Comparison of ENCODE assay signal across 8 cellular contexts in genomic region chr18:23992119-23992940, GRCh38. TPM values are rescaled to one million over a fixed set of nuclear protein-coding genes. Genes with fewer than 3 reads are reported as not detected.
DNase-seq lines count a peak whose midpoint lies in the region; ATAC-seq and TF ChIP-seq lines count a peak whose summit lies in the region.

No MANE protein-coding gene starts in this region.

- H3K9me3 Mint-ChIP-seq in activated T-cell treated with anti-CD3 and anti-CD28 coated beads, Interleukin-2, amount 50 U/mL, for 4 hours: peaks cover 2% of the 10 kb centered on the region

- H3K9me3 ChIP-seq in left ventricle myocardium inferior (replicated peaks): no peaks in the 10 kb centered on the region

- H3K27ac ChIP-seq in left ventricle myocardium inferior (replicated peaks): peak overlapping the region; percentile 70

- peaks cover 1% of the 10 kb centered on the region for H3K36me3 Mint-ChIP-seq in activated T-cell treated with anti-CD3 and anti-CD28 coated beads, Interleukin-2, amount 50 U/mL, for 4 hours (ENCODE audit: insufficient read depth)

- peak; percentile 41 for ATAC-seq in HG02885 (IDR thresholded peaks at IDR 0.05; ENCODE audit: poor library complexity, unreplicated experiment)
- peak; percentile 97 for ATAC-seq in activated T-cell treated with anti-CD3 and anti-CD28 coated beads, Interleukin-2, amount 50 U/mL, for 4 hours
- ATAC-seq in HG03095 (IDR thresholded peaks at IDR 0.05; ENCODE audit: unreplicated experiment): no peak
- ATAC-seq in HG03097 (IDR thresholded peaks at IDR 0.05; ENCODE audit: low FRiP score, unreplicated experiment): no peak

- TF ChIP-seq CTCF in AG10803 (conservative IDR thresholded peaks at IDR 0.05; ENCODE audit: low read length) (no peak), left ventricle myocardium inferior (IDR thresholded peaks at IDR 0.05; ENCODE audit: borderline replicate concordance) (no peak)

- peaks cover 18% of the 10 kb centered on the region for H3K4me1 ChIP-seq in left ventricle myocardium inferior

- H3K27me3 Mint-ChIP-seq in activated T-cell treated with anti-CD3 and anti-CD28 coated beads, Interleukin-2, amount 50 U/mL, for 4 hours (ENCODE audit: low read depth): no peaks in the 10 kb centered on the region

- H3K4me1 Mint-ChIP-seq in activated T-cell treated with anti-CD3 and anti-CD28 coated beads, Interleukin-2, amount 50 U/mL, for 4 hours (ENCODE audit: low read depth): peaks cover 69% of the 10 kb centered on the region

- peak overlapping the region; percentile 65 for H3K4me3 Mint-ChIP-seq in activated T-cell treated with anti-CD3 and anti-CD28 coated beads, Interleukin-2, amount 50 U/mL, for 4 hours

- H3K4me3 ChIP-seq in AG10803 (ENCODE audit: low read length) (no peak overlapping the region), left ventricle myocardium inferior (no peak overlapping the region)

- intact Hi-C loops in left ventricle myocardium inferior (cut with micrococcal nuclease): no loop called here

- H3K27me3 ChIP-seq in left ventricle myocardium inferior (ENCODE audit: low read depth): no peaks in the 10 kb centered on the region

- DNase-seq in AG10803 (ENCODE audit: low read depth): peak; percentile 72
- DNase-seq in activated T-cell treated with anti-CD3 and anti-CD28 coated beads, Interleukin-2, amount 50 U/mL, for 4 hours: peak; percentile 43
- peak; percentile 51 for DNase-seq in left ventricle myocardium inferior
- no peak for DNase-seq in occipital lobe (lab: John Stamatoyannopoulos, UW)
- no peak for DNase-seq in GDM1 (lab: John Stamatoyannopoulos, UW)

- no peaks in the 10 kb centered on the region for H3K36me3 ChIP-seq in left ventricle myocardium inferior

RNA-seq across cellular contexts. Expression of gene TTC39C, which starts 22.2 kb away (rescaled TPM):
- total RNA-seq in activated T-cell treated with anti-CD3 and anti-CD28 coated beads, Interleukin-2, amount 50 U/mL, for 4 hours: 10 to 100 TPM; 23.6 to 37.3 (median 31.5) TPM
- total RNA-seq in left ventricle myocardium inferior (4.6 TPM), occipital lobe (41.5 TPM)

Comparison
In these comparisons a context has a peak if more than half of its experiments do, and no peak if none do; other contexts are left out.
1. DNase-seq: peak in AG10803 (single experiment), activated T-cell treated with anti-CD3 and anti-CD28 coated beads, Interleukin-2, amount 50 U/mL, for 4 hours (single experiment) and left ventricle myocardium inferior (single experiment); none in occipital lobe (single experiment) and GDM1 (single experiment).
2. ATAC-seq: peak in HG02885 (single experiment) and activated T-cell treated with anti-CD3 and anti-CD28 coated beads, Interleukin-2, amount 50 U/mL, for 4 hours (2 of 2); none in HG03095 (single experiment) and HG03097 (single experiment).